ENCODE assay signal across 10 cellular contexts in the genomic region with DNA sequence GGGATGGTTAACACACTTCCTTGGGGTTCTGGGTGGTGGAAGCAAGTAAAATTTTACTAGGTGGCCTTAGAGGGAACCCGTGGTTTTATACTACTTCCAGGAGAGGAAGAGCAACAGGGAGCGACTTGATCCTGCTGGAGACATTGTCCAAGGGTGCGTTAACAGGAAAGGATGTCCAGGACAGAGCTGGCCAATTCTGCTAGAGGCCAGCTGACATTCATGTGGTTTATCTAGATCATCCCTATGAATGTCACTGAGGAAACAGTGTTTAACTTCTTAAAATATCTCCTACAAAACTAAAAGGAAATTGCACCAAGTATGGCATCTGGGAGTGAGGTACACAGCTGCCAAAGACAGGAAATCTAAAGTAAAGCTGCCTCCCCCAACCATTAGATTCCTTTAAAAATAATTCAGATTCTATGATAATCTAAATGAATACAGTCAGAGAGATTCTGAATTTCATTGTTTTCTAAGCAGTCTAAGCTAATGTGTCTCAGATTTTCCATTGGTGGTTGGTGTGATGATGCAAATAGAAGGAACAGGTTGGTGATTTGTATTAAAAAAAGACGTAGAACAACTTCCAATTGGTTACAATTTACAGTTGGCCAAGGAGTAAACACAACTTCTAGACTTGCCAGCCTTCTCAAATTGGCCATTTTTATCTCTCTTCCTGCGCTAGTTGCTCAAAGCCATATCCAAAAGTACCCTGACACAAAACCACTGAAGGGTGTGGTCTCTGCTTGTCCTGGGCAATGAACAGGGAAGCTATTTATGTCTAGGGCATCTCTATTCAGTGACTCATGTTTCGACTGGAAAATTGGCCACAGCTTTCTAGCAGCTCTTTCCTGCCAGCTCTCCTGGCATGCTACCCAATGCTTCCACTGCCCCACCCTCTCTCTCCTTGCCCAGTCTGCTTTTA.
DNase-seq lines count a peak whose midpoint lies in the region; ATAC-seq and TF ChIP-seq lines count a peak whose summit lies in the region.
"Had no signal": no experiment of that assay in that cellular context is flagged by ENCODE, and none has a peak within 500 bp of the region (broad histone marks: within the 10 kb centered on the region; RNA-seq: fewer than 3 reads in every experiment).

No MANE protein-coding gene starts in this region.

- H3K27me3 ChIP-seq in left lung, result no peaks in the 10 kb centered on the region

- no peak for TF ChIP-seq CTCF in astrocyte of the spinal cord (IDR thresholded peaks at IDR 0.05; ENCODE audit: low read depth, low read length)
- no peak for TF ChIP-seq CTCF in left lung (IDR thresholded peaks at IDR 0.05)
- no peak for TF ChIP-seq CTCF in GM13977 (IDR thresholded peaks at IDR 0.05; ENCODE audit: extremely low read depth, insufficient read depth, missing control alignments)

- H3K9me3 ChIP-seq in left lung, result no peaks in the 10 kb centered on the region

- H3K36me3 ChIP-seq in left lung, result no peaks in the 10 kb centered on the region

- H3K4me3 ChIP-seq in astrocyte of the spinal cord (ENCODE audit: low read depth, low read length) (no peak overlapping the region), left lung (no peak overlapping the region)

- in situ Hi-C loops in astrocyte of the spinal cord (cut with HindIII; ENCODE audit: low sequenced_read_pairs), result no loop called here
- in situ Hi-C loops in GM13977 (cut with MboI; ENCODE audit: low pct_unique_long_range_greater_than_20kb, low sequenced_read_pairs, unreplicated experiment), result no loop called here

- intact Hi-C loops in left lung (cut with DNase I), result no loop called here

- peak overlapping the region; percentile 39 to 47 for H3K27ac ChIP-seq in left lung
- H3K27ac ChIP-seq: HL-60 had no signal

- H3K4me1 ChIP-seq in left lung, result peaks cover 0 to 13% of the 10 kb centered on the region in 2 donors

- peak; percentile 81 for DNase-seq in AG08395 (ENCODE audit: low spot score)
- DNase-seq in NCI-H1092 (lab: John Stamatoyannopoulos, UW), result peak; percentile 29
- peak; percentile 83 for DNase-seq in astrocyte of the spinal cord (ENCODE audit: low read depth, low spot score)
- DNase-seq in left lung, result peak in 1 of 2 donors; percentile 34
- DNase-seq in GM13977 (ENCODE audit: low spot score), result no peak
- no peak for DNase-seq in SKM-1 (lab: John Stamatoyannopoulos, UW; ENCODE audit: unreplicated experiment)
- DNase-seq in SKM-1 treated with dmso at 0.1 percent for 144 hours (lab: John Stamatoyannopoulos, UW; ENCODE audit: unreplicated experiment), result no peak
- DNase-seq: activated T-cell treated with anti-CD3 and anti-CD28 coated beads for 4 hours had no signal

- ATAC-seq in left lung (peak; percentile 88), HG03196 (IDR thresholded peaks at IDR 0.05; ENCODE audit: unreplicated experiment) (no peak)

Comparison
In these comparisons a context has a peak if more than half of its experiments do, and no peak if none do; other contexts are left out.
1. DNase-seq: peak in AG08395 (single experiment), NCI-H1092 (single experiment) and astrocyte of the spinal cord (single experiment); none in GM13977 (single experiment), SKM-1 (single experiment) and SKM-1 treated with dmso at 0.1 percent for 144 hours (single experiment).